1 cellular context compared by ENCODE assay signal in the genomic region with DNA sequence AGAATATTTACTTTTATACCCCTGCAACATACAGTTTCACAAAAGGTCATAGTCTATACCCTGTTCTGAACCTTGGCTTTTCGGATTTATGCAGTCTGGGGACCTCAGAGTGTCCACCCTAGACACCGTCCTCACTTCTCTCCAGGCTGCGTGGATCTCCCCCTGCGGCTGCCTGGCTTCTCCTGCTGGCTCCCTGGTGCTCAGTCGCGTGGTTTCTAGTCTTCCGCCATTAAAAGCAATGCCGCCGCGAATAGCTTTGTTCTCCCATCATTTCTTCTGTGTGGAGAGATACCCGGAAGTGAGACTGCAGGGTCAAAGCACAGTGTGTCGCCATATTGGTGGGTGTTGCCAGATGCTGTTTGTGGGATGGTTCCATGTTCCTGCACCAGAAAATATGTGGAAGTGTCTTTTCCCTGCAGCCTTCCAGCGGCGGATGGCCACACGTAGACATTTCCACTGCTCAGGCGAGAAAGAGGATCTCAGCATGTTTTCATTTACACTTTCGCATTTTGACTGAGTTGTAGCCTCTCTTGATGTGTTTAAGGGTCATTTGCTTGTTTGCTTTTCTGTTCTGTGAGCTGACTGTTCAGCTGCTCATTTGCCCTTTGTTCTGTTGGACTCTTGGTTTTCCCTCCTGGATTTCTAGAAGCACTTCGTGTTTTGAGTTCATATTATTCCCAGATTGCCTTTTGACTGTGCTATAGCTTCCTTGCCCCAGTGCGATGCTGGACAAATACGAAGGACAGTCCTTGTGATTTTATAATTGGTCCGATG.
TF ChIP-seq lines count a peak whose summit lies in the region.

No MANE protein-coding gene starts in this region.

TF ChIP-seq in HepG2, 621 proteins besides CTCF, POLR2A, EP300 and RAD21 (continued from another document and continues in another):
- TF ChIP-seq, protein P1, sequence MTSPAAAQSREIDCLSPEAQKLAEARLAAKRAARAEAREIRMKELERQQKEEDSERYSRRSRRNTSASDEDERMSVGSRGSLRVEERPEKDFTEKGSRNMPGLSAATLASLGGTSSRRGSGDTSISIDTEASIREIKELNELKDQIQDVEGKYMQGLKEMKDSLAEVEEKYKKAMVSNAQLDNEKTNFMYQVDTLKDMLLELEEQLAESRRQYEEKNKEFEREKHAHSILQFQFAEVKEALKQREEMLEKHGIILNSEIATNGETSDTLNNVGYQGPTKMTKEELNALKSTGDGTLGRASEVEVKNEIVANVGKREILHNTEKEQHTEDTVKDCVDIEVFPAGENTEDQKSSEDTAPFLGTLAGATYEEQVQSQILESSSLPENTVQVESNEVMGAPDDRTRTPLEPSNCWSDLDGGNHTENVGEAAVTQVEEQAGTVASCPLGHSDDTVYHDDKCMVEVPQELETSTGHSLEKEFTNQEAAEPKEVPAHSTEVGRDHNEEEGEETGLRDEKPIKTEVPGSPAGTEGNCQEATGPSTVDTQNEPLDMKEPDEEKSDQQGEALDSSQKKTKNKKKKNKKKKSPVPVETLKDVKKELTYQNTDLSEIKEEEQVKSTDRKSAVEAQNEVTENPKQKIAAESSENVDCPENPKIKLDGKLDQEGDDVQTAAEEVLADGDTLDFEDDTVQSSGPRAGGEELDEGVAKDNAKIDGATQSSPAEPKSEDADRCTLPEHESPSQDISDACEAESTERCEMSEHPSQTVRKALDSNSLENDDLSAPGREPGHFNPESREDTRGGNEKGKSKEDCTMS (CRISPR knock-in tag; conservative IDR thresholded peaks at IDR 0.05), result no peak
- TF ChIP-seq XRCC5 (optimal IDR thresholded peaks at IDR 0.05; ENCODE audit: low read length) (peak; percentile 66), DPF2 (CRISPR knock-in tag; IDR thresholded peaks at IDR 0.05; ENCODE audit: borderline replicate concordance, low read depth) (peak; percentile 86), FOXJ3 (CRISPR knock-in tag; IDR thresholded peaks at IDR 0.05; ENCODE audit: borderline replicate concordance) (peak; percentile 72), MEF2D (CRISPR knock-in tag; IDR thresholded peaks at IDR 0.05) (peak; percentile 75), SSRP1 (CRISPR knock-in tag; IDR thresholded peaks at IDR 0.05) (peak; percentile 90), PITX1 (CRISPR knock-in tag; IDR thresholded peaks at IDR 0.05) (peak; percentile 30; the same call in 1 of the 2 replicates), HES4 (CRISPR knock-in tag; IDR thresholded peaks at IDR 0.05; ENCODE audit: borderline replicate concordance) (0 out of 2 replicates have a peak, but pooled peaks have one; percentile 11), RBAK (CRISPR knock-in tag; IDR thresholded peaks at IDR 0.05) (peak; percentile 79; the same call in 1 of the 2 replicates), ZNF737 (CRISPR knock-in tag; IDR thresholded peaks at IDR 0.05; ENCODE audit: borderline replicate concordance) (no peak), PAX8 (CRISPR knock-in tag; IDR thresholded peaks at IDR 0.05; ENCODE audit: borderline replicate concordance) (no peak), ASH2L (IDR thresholded peaks at IDR 0.05; ENCODE audit: insufficient read length, low read depth, low read length) (peak; percentile 91), ELF1 (CRISPR knock-in tag; IDR thresholded peaks at IDR 0.05) (peak; percentile 88), TARDBP (CRISPR knock-in tag; IDR thresholded peaks at IDR 0.05) (peak; percentile 69; the same call in 1 of the 2 replicates), SIX4 (CRISPR knock-in tag; IDR thresholded peaks at IDR 0.05) (no peak), TGIF2 (CRISPR knock-in tag; IDR thresholded peaks at IDR 0.05) (no peak; the same call in 1 of the 2 replicates), PHF8 (CRISPR knock-in tag; IDR thresholded peaks at IDR 0.05) (0 out of 2 replicates have a peak, but pooled peaks have one; percentile 22), NONO (IDR thresholded peaks at IDR 0.05) (no peak), NONO (CRISPR knock-in tag; conservative IDR thresholded peaks at IDR 0.05) (peak; percentile 31; the same call in 1 of the 2 replicates), ZNF703 (CRISPR knock-in tag; IDR thresholded peaks at IDR 0.05; ENCODE audit: borderline replicate concordance) (0 out of 2 replicates have a peak, but pooled peaks have one; percentile 25), ZNF264 (CRISPR knock-in tag; IDR thresholded peaks at IDR 0.05) (0 out of 2 replicates have a peak, but pooled peaks have one; percentile 47), YEATS4 (CRISPR knock-in tag; IDR thresholded peaks at IDR 0.05; ENCODE audit: borderline replicate concordance) (peak; percentile 44; the same call in 1 of the 2 replicates), RELA (CRISPR knock-in tag; IDR thresholded peaks at IDR 0.05) (no peak), FOXA1 (IDR thresholded peaks at IDR 0.05) (peak; percentile 53; the same call in 1 of the 2 replicates), FOXA1 (CRISPR knock-in tag; IDR thresholded peaks at IDR 0.05) (peak; percentile 88), ZNF441 (CRISPR knock-in tag; IDR thresholded peaks at IDR 0.05; ENCODE audit: borderline replicate concordance) (peak; percentile 81), PPARG (CRISPR knock-in tag; conservative IDR thresholded peaks at IDR 0.05) (peak; percentile 93), AHR (CRISPR knock-in tag; IDR thresholded peaks at IDR 0.05) (no peak), ZNF24 (IDR thresholded peaks at IDR 0.05) (peak; percentile 70), SOX6 (IDR thresholded peaks at IDR 0.05) (no peak), SOX6 (CRISPR knock-in tag; IDR thresholded peaks at IDR 0.05) (peak; percentile 84), ATRX (CRISPR knock-in tag; IDR thresholded peaks at IDR 0.05; ENCODE audit: borderline replicate concordance) (no peak), CEBPG (CRISPR knock-in tag; IDR thresholded peaks at IDR 0.05) (0 out of 2 replicates have a peak, but pooled peaks have one; percentile 28)
- TF ChIP-seq, protein P2, sequence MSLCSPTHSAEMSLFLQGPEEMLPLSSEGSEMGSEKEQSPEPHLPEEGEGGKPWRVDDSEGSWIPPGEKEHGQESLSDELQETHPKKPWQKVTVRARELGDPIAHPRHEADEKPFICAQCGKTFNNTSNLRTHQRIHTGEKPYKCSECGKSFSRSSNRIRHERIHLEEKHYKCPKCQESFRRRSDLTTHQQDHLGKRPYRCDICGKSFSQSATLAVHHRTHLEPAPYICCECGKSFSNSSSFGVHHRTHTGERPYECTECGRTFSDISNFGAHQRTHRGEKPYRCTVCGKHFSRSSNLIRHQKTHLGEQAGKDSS (CRISPR knock-in tag; IDR thresholded peaks at IDR 0.05; ENCODE audit: borderline replicate concordance, low read depth), result peak; percentile 22; the same call in 1 of the 2 replicates
- TF ChIP-seq, protein P3, sequence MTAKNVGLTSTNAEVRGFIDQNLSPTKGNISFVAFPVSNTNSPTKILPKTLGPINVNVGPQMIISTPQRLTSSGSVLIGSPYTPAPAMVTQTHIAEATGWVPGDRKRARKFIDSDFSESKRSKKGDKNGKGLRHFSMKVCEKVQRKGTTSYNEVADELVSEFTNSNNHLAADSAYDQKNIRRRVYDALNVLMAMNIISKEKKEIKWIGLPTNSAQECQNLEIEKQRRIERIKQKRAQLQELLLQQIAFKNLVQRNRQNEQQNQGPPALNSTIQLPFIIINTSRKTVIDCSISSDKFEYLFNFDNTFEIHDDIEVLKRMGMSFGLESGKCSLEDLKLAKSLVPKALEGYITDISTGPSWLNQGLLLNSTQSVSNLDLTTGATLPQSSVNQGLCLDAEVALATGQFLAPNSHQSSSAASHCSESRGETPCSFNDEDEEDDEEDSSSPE (CRISPR knock-in tag; IDR thresholded peaks at IDR 0.05), result peak; percentile 47; the same call in 1 of the 2 replicates
- TF ChIP-seq, protein P4, sequence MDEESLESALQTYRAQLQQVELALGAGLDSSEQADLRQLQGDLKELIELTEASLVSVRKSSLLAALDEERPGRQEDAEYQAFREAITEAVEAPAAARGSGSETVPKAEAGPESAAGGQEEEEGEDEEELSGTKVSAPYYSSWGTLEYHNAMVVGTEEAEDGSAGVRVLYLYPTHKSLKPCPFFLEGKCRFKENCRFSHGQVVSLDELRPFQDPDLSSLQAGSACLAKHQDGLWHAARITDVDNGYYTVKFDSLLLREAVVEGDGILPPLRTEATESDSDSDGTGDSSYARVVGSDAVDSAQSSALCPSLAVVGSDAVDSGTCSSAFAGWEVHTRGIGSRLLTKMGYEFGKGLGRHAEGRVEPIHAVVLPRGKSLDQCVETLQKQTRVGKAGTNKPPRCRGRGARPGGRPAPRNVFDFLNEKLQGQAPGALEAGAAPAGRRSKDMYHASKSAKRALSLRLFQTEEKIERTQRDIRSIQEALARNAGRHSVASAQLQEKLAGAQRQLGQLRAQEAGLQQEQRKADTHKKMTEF (CRISPR knock-in tag; IDR thresholded peaks at IDR 0.05), result peak; percentile 57; the same call in 1 of the 2 replicates
- TF ChIP-seq, protein P5, sequence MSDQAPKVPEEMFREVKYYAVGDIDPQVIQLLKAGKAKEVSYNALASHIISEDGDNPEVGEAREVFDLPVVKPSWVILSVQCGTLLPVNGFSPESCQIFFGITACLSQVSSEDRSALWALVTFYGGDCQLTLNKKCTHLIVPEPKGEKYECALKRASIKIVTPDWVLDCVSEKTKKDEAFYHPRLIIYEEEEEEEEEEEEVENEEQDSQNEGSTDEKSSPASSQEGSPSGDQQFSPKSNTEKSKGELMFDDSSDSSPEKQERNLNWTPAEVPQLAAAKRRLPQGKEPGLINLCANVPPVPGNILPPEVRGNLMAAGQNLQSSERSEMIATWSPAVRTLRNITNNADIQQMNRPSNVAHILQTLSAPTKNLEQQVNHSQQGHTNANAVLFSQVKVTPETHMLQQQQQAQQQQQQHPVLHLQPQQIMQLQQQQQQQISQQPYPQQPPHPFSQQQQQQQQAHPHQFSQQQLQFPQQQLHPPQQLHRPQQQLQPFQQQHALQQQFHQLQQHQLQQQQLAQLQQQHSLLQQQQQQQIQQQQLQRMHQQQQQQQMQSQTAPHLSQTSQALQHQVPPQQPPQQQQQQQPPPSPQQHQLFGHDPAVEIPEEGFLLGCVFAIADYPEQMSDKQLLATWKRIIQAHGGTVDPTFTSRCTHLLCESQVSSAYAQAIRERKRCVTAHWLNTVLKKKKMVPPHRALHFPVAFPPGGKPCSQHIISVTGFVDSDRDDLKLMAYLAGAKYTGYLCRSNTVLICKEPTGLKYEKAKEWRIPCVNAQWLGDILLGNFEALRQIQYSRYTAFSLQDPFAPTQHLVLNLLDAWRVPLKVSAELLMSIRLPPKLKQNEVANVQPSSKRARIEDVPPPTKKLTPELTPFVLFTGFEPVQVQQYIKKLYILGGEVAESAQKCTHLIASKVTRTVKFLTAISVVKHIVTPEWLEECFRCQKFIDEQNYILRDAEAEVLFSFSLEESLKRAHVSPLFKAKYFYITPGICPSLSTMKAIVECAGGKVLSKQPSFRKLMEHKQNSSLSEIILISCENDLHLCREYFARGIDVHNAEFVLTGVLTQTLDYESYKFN (CRISPR knock-in tag; conservative IDR thresholded peaks at IDR 0.05), result peak; percentile 96
- TF ChIP-seq, protein P6, sequence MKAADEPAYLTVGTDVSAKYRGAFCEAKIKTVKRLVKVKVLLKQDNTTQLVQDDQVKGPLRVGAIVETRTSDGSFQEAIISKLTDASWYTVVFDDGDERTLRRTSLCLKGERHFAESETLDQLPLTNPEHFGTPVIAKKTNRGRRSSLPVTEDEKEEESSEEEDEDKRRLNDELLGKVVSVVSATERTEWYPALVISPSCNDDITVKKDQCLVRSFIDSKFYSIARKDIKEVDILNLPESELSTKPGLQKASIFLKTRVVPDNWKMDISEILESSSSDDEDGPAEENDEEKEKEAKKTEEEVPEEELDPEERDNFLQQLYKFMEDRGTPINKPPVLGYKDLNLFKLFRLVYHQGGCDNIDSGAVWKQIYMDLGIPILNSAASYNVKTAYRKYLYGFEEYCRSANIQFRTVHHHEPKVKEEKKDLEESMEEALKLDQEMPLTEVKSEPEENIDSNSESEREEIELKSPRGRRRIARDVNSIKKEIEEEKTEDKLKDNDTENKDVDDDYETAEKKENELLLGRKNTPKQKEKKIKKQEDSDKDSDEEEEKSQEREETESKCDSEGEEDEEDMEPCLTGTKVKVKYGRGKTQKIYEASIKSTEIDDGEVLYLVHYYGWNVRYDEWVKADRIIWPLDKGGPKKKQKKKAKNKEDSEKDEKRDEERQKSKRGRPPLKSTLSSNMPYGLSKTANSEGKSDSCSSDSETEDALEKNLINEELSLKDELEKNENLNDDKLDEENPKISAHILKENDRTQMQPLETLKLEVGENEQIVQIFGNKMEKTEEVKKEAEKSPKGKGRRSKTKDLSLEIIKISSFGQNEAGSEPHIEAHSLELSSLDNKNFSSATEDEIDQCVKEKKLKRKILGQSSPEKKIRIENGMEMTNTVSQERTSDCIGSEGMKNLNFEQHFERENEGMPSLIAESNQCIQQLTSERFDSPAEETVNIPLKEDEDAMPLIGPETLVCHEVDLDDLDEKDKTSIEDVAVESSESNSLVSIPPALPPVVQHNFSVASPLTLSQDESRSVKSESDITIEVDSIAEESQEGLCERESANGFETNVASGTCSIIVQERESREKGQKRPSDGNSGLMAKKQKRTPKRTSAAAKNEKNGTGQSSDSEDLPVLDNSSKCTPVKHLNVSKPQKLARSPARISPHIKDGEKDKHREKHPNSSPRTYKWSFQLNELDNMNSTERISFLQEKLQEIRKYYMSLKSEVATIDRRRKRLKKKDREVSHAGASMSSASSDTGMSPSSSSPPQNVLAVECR (CRISPR knock-in tag; IDR thresholded peaks at IDR 0.05; ENCODE audit: borderline replicate concordance), result peak; percentile 51; the same call in 1 of the 2 replicates
- TF ChIP-seq, protein P7, sequence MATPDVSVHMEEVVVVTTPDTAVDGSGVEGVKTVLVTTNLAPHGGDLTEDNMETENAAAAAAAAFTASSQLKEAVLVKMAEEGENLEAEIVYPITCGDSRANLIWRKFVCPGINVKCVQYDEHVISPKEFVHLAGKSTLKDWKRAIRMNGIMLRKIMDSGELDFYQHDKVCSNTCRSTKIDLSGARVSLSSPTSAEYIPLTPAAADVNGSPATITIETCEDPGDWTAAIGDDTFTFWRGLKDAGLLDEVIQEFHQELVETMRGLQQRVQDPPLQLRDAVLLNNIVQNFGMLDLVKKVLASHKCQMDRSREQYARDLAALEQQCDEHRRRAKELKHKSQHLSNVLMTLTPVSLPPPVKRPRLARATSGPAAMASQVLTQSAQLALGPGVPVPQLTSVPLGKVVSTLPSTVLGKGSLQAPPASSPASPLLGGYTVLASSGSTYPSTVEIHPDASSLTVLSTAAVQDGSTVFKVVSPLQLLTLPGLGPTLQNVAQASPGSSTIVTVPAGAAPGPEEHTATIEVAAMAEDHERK (CRISPR knock-in tag; IDR thresholded peaks at IDR 0.05; ENCODE audit: low read depth), result no peak
